Comparison of ENCODE assay signal across 13 cellular contexts in the genomic region with DNA sequence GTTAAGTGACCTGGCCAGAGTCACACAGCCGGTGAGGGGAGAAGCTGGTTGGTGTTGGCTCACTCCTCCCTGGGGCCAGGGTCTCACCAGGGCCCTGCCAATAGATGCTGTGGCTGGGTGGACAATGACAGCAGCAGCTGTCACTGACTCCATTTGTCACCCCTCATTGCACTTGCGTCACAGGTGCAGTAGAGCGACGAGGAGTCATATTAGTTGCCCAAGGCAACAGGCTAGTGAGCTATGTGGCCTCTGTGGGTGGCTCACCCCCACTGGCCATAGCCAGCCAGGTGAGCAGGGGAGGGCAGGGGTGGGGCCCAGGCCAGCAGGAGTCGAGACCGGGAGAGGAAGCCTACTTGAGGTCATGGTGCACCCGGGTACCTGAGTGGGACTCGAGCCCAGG. TPM values are rescaled to one million over a fixed set of nuclear protein-coding genes. Genes with fewer than 3 reads are reported as not detected.
DNase-seq lines count a peak whose midpoint lies in the region; ATAC-seq and TF ChIP-seq lines count a peak whose summit lies in the region.
"Had no signal": no experiment of that assay in that cellular context is flagged by ENCODE, and none has a peak within 500 bp of the region (broad histone marks: within the 10 kb centered on the region; RNA-seq: fewer than 3 reads in every experiment).

No MANE protein-coding gene starts in this region.

- no peak overlapping the region for H2BK20ac ChIP-seq in IMR-90 (ENCODE audit: low read depth, low read length)

- no peak overlapping the region for H3K14ac ChIP-seq in IMR-90 (replicated peaks; ENCODE audit: low read depth, low read length)

- TF ChIP-seq EP300 in transverse colon (IDR thresholded peaks at IDR 0.05; ENCODE audit: low read depth) = no peak

- H3K79me1 ChIP-seq in IMR-90 (ENCODE audit: low read depth in 1 of 2, low read length in 2 of 2) = 0 out of 4 replicates have a peak, but pooled peaks cover 0 to 6% of the 10 kb centered on the region in 2 experiments

- no peak overlapping the region for H3K56ac ChIP-seq in IMR-90 (ENCODE audit: extremely low read depth, insufficient read depth, low read length)

- in situ Hi-C loops in IMR-90 (cut with MboI; ENCODE audit: low sequenced_read_pairs) (no loop called here), transverse colon (cut with MboI; ENCODE audit: low pct_ligation_motif_present in 1 of 4, low pct_unique_long_range_greater_than_20kb in 1 of 4, low sequenced_read_pairs in 3 of 4) (no loop called here)

- H3K4me2 ChIP-seq in IMR-90 (ENCODE audit: low read depth, low read length) = no peak overlapping the region

- no peak overlapping the region for H3K4me3 ChIP-seq in IMR-90 (ENCODE audit: insufficient read depth, low read depth, low read length)
- no peak overlapping the region for H3K4me3 ChIP-seq in kidney epithelial cell (ENCODE audit: low read depth, low read length)
- H3K4me3 ChIP-seq in colonic mucosa = no peak overlapping the region
- no peak overlapping the region for H3K4me3 ChIP-seq in transverse colon

- no peak overlapping the region for H3K23ac ChIP-seq in IMR-90 (ENCODE audit: low read depth, low read length)

- 86% methylated on average over 3 of the region's 8 CpGs; no CpG with 5 or more reads in 1 of the 2 experiments for WGBS in IMR-90 (ENCODE audit: extremely low coverage in 2 of 2, insufficient read length in 1 of 2), 2 experiments
- 80% methylated on average over 8 of the region's 8 CpGs; no CpG with 5 or more reads in 1 of the 2 donors for WGBS in transverse colon (ENCODE audit: low coverage in 1 of 2), 2 donors

- no peak overlapping the region for H2BK15ac ChIP-seq in IMR-90 (ENCODE audit: low read depth, low read length)

- no peak overlapping the region for H2BK5ac ChIP-seq in IMR-90 (ENCODE audit: low read depth, low read length, poor library complexity, severe bottlenecking)

- peak; percentile 77 for ATAC-seq in GM18498 (IDR thresholded peaks at IDR 0.05; ENCODE audit: unreplicated experiment)
- peak; percentile 62 for ATAC-seq in GM21526 (IDR thresholded peaks at IDR 0.05; ENCODE audit: low FRiP score, unreplicated experiment)
- ATAC-seq in IMR-90 (ENCODE audit: low read depth) = no peak

- H3K9ac ChIP-seq in IMR-90 (ENCODE audit: low read depth, low read length) (no peak overlapping the region), colonic mucosa (ENCODE audit: low read depth in 2 of 2, low read length in 2 of 2) (no peak overlapping the region)

- peaks cover 39% of the 10 kb centered on the region for H3K36me3 ChIP-seq in IMR-90 (ENCODE audit: control insufficient read depth, insufficient read depth, low read length)
- peaks cover 3% of the 10 kb centered on the region for H3K36me3 ChIP-seq in kidney epithelial cell (ENCODE audit: control insufficient read depth, insufficient read depth, low read length)
- H3K36me3 ChIP-seq in colonic mucosa = no peaks in the 10 kb centered on the region
- peaks cover 0 to 17% (median 2%) of the 10 kb centered on the region in 4 donors for H3K36me3 ChIP-seq in transverse colon

- H4K8ac ChIP-seq in IMR-90 (ENCODE audit: low read depth in 2 of 2, low read length in 2 of 2) = no peak overlapping the region

- no peak for TF ChIP-seq RAD21 in IMR-90 (IDR thresholded peaks at IDR 0.05; ENCODE audit: low read length)

- no peak overlapping the region for H3K18ac ChIP-seq in IMR-90 (ENCODE audit: low read depth, low read length)

- dilution Hi-C loops in IMR-90 (cut with HindIII; ENCODE audit: low sequenced_read_pairs, unreplicated experiment) = no loop called here

- H3K27me3 ChIP-seq in IMR-90 (ENCODE audit: control insufficient read depth, insufficient read depth, low read length) = no peaks in the 10 kb centered on the region
- H3K27me3 ChIP-seq in kidney epithelial cell (ENCODE audit: control insufficient read depth, insufficient read depth, low read length) = no peaks in the 10 kb centered on the region
- no peaks in the 10 kb centered on the region for H3K27me3 ChIP-seq in colonic mucosa
- H3K27me3 ChIP-seq in transverse colon = no peaks in the 10 kb centered on the region

- no peak overlapping the region for H3K27ac ChIP-seq in IMR-90 (ENCODE audit: insufficient read depth, low read length)
- no peak overlapping the region for H3K27ac ChIP-seq in colonic mucosa
- no peak overlapping the region for H3K27ac ChIP-seq in transverse colon

- H3K9me3 ChIP-seq in IMR-90 (ENCODE audit: control insufficient read depth, insufficient read depth, low read length) = no peaks in the 10 kb centered on the region
- H3K9me3 ChIP-seq in colonic mucosa = no peaks in the 10 kb centered on the region
- no peaks in the 10 kb centered on the region for H3K9me3 ChIP-seq in transverse colon

- H3K4ac ChIP-seq in IMR-90 (ENCODE audit: low read depth, low read length) = no peak overlapping the region

- H4K20me1 ChIP-seq in IMR-90 (ENCODE audit: insufficient read depth, low read length) = no peaks in the 10 kb centered on the region; the same call in 1 of the 2 replicates

- CTCF ChIA-PET in IMR-90 (lab: Yijun Ruan, JAX) = no interaction called here

- H3K9me1 ChIP-seq in IMR-90 (ENCODE audit: insufficient read depth, low read length) = peaks cover 11% of the 10 kb centered on the region; the same call in 1 of the 2 replicates

- no TSS peak for BruUV-seq in IMR-90 (replicated peaks; lab: Mats Ljungman, UMichigan)

- POLR2A ChIA-PET in IMR-90 (lab: Charles Lee; ENCODE audit: unreplicated experiment) = no interaction called here

- DNase-seq in IMR-90 = no peak
- peak; percentile 25 for DNase-seq in kidney epithelial cell (ENCODE audit: low read depth)
- DNase-seq in colonic mucosa = no peak
- no peak for DNase-seq in transverse colon
- DNase-seq in NCI-H2081 treated with DMSO at 0.1 percent for 48 hours (lab: John Stamatoyannopoulos, UW) = no peak
- no peak for DNase-seq in epidermal melanocyte (ENCODE audit: insufficient read length, low spot score)
- DNase-seq: NCI-H1105 treated with DMSO at 0.1 percent for 48 hours, nucleus accumbens, SIG-M5 had no signal

- H3K4me1 ChIP-seq in IMR-90 (ENCODE audit: control insufficient read depth, insufficient read depth, low read length) = no peaks in the 10 kb centered on the region
- no peaks in the 10 kb centered on the region for H3K4me1 ChIP-seq in colonic mucosa
- H3K4me1 ChIP-seq in transverse colon = peaks cover 0 to 4% (median 3%) of the 10 kb centered on the region in 4 donors

- TF ChIP-seq POLR2A in IMR-90 (IDR thresholded peaks at IDR 0.05; ENCODE audit: low read depth, low read length) = no peak
- TF ChIP-seq POLR2A in transverse colon (IDR thresholded peaks at IDR 0.05) = no peak

- H2AFZ ChIP-seq in IMR-90 (replicated peaks; ENCODE audit: low read length, poor library complexity) = no peak overlapping the region

- H4K5ac ChIP-seq in IMR-90 (ENCODE audit: low read depth, low read length) = no peak overlapping the region

- intact Hi-C loops in IMR-90 (cut with micrococcal nuclease) (no loop called here), colonic mucosa (cut with DNase I) (no loop called here), transverse colon (cut with DNase I; ENCODE audit: low total_unique reads) (no loop called here)

- TF ChIP-seq CTCF in IMR-90 (conservative IDR thresholded peaks at IDR 0.05; ENCODE audit: low read depth, low read length) (no peak), kidney epithelial cell (IDR thresholded peaks at IDR 0.05; ENCODE audit: insufficient read depth, low read length, poor library complexity, severe bottlenecking) (no peak), colonic mucosa (IDR thresholded peaks at IDR 0.05) (no peak), transverse colon (IDR thresholded peaks at IDR 0.05) (no peak)

- no peak overlapping the region for H4K91ac ChIP-seq in IMR-90 (ENCODE audit: insufficient read depth, low read depth, low read length)

- no peak overlapping the region for H2AK5ac ChIP-seq in IMR-90 (ENCODE audit: low read depth, low read length)

- H2BK120ac ChIP-seq in IMR-90 (ENCODE audit: low read depth, low read length) = no peak overlapping the region

- H2AK9ac ChIP-seq in IMR-90 (replicated peaks; ENCODE audit: low read depth, low read length, poor library complexity) = peak overlapping the region; percentile 58

TF ChIP-seq in IMR-90, 13 proteins besides CTCF, POLR2A, EP300 and RAD21 (continues in another document):
- TF ChIP-seq MAFK (IDR thresholded peaks at IDR 0.05; ENCODE audit: low read depth, low read length) = no peak
- no peak for TF ChIP-seq RFX5 (IDR thresholded peaks at IDR 0.05; ENCODE audit: low read depth, low read length)
- no peak for TF ChIP-seq SMC3 (IDR thresholded peaks at IDR 0.05; ENCODE audit: low read depth, low read length)
- TF ChIP-seq CEBPB (IDR thresholded peaks at IDR 0.05; ENCODE audit: low read depth, low read length) = no peak
- TF ChIP-seq NFE2L2 (IDR thresholded peaks at IDR 0.05; ENCODE audit: low read depth, low read length) = no peak
- TF ChIP-seq MXI1 (IDR thresholded peaks at IDR 0.05; ENCODE audit: borderline replicate concordance, low read depth, low read length) = no peak

RNA-seq across cellular contexts. Expression of gene SLC25A47, which starts 9.7 kb away (rescaled TPM):
- total RNA-seq in IMR-90 (2012; rRNA removed) (not detected in 2 replicates), kidney epithelial cell (not detected in 2 replicates), colonic mucosa (not detected), transverse colon (under 1 TPM in 2 of 4 donors, not detected in 2; 0.27 to 0.32 TPM)
- not detected in 2 replicates for polyA plus RNA-seq in IMR-90 (2012; rRNA removed)
- polyA plus RNA-seq in IMR-90 (2012; cell fraction: cytosol; rRNA removed) = 0.02 TPM in 1 of 2 replicates, not detected in the other
- polyA plus RNA-seq in IMR-90 (2012; cell fraction: nucleus; rRNA removed; ENCODE audit: low replicate concordance) = 0.10 TPM in 1 of 2 replicates, not detected in the other
- total RNA-seq: CD8-positive, alpha-beta memory T cell; urinary bladder had no signal
- polyA plus RNA-seq: CD8-positive, alpha-beta memory T cell had no signal

RNA-seq across cellular contexts. Expression of gene SLC25A29, which starts 26.6 kb away (rescaled TPM):
- 6.5 and 6.9 TPM in 2 replicates for total RNA-seq in IMR-90 (2012; rRNA removed)
- 37.7 and 42.6 TPM in 2 replicates for polyA plus RNA-seq in IMR-90 (2012; rRNA removed)
- polyA plus RNA-seq in IMR-90 (2012; cell fraction: cytosol; rRNA removed) = 17.9 and 46.0 TPM in 2 replicates
- 218 and 643 TPM in 2 replicates for polyA plus RNA-seq in IMR-90 (2012; cell fraction: nucleus; rRNA removed; ENCODE audit: low replicate concordance)
- total RNA-seq in kidney epithelial cell = 93.7 and 114 TPM in 2 replicates
- 10 to 100 TPM; 28.6 to 34.8 TPM for total RNA-seq in colonic mucosa
- total RNA-seq in transverse colon = 10 to 100 TPM; 16.8 to 62.7 (median 19.7) TPM

RNA-seq across cellular contexts. Expression of gene WDR25, which starts 43.5 kb away (rescaled TPM):
- 22.5 and 25.8 TPM in 2 replicates for total RNA-seq in IMR-90 (2012; rRNA removed)
- polyA plus RNA-seq in IMR-90 (2012; rRNA removed) = 16.6 and 16.9 TPM in 2 replicates
- 14.0 and 18.1 TPM in 2 replicates for polyA plus RNA-seq in IMR-90 (2012; cell fraction: cytosol; rRNA removed)
- polyA plus RNA-seq in IMR-90 (2012; cell fraction: nucleus; rRNA removed; ENCODE audit: low replicate concordance) = 9.9 and 11.9 TPM in 2 replicates
- total RNA-seq in kidney epithelial cell = 17.8 and 24.5 TPM in 2 replicates
- 10 to 100 TPM in 1 of 2 donors, 1 to 10 TPM in 1; 5.8 to 12.4 TPM for total RNA-seq in colonic mucosa
- total RNA-seq in transverse colon = 10 to 100 TPM in 3 of 4 donors, 1 to 10 TPM in 1; 3.4 to 11.2 (median 10.7) TPM
